27 cellular contexts compared by ENCODE assay signal in the genomic region with DNA sequence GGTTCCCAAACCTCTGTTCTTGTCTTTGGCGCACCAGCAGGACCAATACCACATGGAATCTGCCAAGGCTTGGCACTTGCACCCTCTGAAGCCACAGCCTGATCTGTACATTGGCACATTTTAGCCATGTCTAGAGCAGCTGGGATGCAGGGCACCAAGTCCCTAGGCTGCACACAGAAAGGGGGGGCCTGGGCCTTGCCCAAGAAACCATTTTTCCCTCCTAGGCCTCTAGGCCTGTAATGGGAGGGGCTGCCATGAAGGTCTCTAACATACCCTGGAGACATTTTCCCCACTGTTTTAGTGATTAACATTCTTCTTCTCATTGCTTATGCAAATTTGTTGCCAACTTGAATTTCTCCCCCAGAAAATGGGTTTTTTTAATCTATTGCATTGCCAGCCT.
"Had no signal": no experiment of that assay in that cellular context is flagged by ENCODE, and none has a peak within 500 bp of the region (broad histone marks: within the 10 kb centered on the region; RNA-seq: fewer than 3 reads in every experiment).

No MANE protein-coding gene starts in this region.

- H3K27ac Mint-ChIP-seq: endodermal cell, immature natural killer cell, mesothelial cell of epicardium, naive B cell had no signal

- H3K9me3 ChIP-seq: esophagus muscularis mucosa, gastroesophageal sphincter, heart left ventricle, left lung, lower lobe of right lung, mucosa of descending colon had no signal

- FAIRE-seq: colon, endometrium, endothelial cell of umbilical vein, frontal cortex had no signal

- H3K36me3 ChIP-seq: esophagus muscularis mucosa, gastroesophageal sphincter, heart left ventricle, left lung, lower lobe of right lung had no signal

- H3K4me3 Mint-ChIP-seq: endodermal cell; mesothelial cell of epicardium; naive thymus-derived CD8-positive, alpha-beta T cell had no signal

- H3K4me2 ChIP-seq: hepatocyte had no signal

- ATAC-seq: foreskin keratinocyte; gastroesophageal sphincter; heart left ventricle; left cardiac atrium; left lung; left ventricle myocardium superior; lower lobe of right lung; mucosa of descending colon; naive thymus-derived CD8-positive, alpha-beta T cell had no signal

- H3K4me3 ChIP-seq: coronary artery, dorsolateral prefrontal cortex, esophagus muscularis mucosa, gastroesophageal sphincter, heart left ventricle, hepatocyte, left lung, lower lobe of right lung, mucosa of descending colon had no signal

- DNase-seq: dermis blood vessel endothelial cell; dorsolateral prefrontal cortex; effector CD4-positive, alpha-beta T cell; effector memory CD4-positive, alpha-beta T cell; endodermal cell; foreskin keratinocyte; heart left ventricle; hypothalamus; immature natural killer cell; islet precursor cell; left cardiac atrium; left lung; left ventricle myocardium superior; lower lobe of right lung; mesenchymal stem cell; mucosa of descending colon; naive B cell; naive thymus-derived CD8-positive, alpha-beta T cell had no signal

- H3K27ac ChIP-seq: coronary artery, dorsolateral prefrontal cortex, esophagus muscularis mucosa, foreskin keratinocyte, gastroesophageal sphincter, heart left ventricle, hepatocyte, left lung, lower lobe of right lung had no signal

- H2AFZ ChIP-seq: hepatocyte had no signal

- H3K9me3 Mint-ChIP-seq: immature natural killer cell had no signal

- H3K4me1 ChIP-seq: foreskin keratinocyte had no signal
